Comparison of ENCODE assay signal across 10 cellular contexts in genomic region chr13:40651866-40652587, GRCh38. TPM values are rescaled to one million over a fixed set of nuclear protein-coding genes. Genes with fewer than 3 reads are reported as not detected.
A peak's percentile ranks its signal among the peaks of the same experiment; 100 is the strongest.
DNase-seq lines count a peak whose midpoint lies in the region; ATAC-seq lines count a peak whose summit lies in the region.
"Had no signal": no experiment of that assay in that cellular context is flagged by ENCODE, and none has a peak within 500 bp of the region (broad histone marks: within the 10 kb centered on the region; RNA-seq: fewer than 3 reads in every experiment).

No MANE protein-coding gene starts in this region.

- peak overlapping the region; percentile 79 for H3K4me3 Mint-ChIP-seq in stimulated activated naive CD8-positive, alpha-beta T cell treated with anti-CD3 and anti-CD28 coated beads, Interleukin-15, Interleukin-2, amounts not matched to agents 100 ng/mL and 50 ng/mL, for 24 hours
- H3K4me3 Mint-ChIP-seq in activated CD4-positive, alpha-beta memory T cell treated with anti-CD3 and anti-CD28 coated beads for 36 hours, result peak overlapping the region; percentile 70

- POLR2A ChIA-PET in activated CD4-positive, alpha-beta memory T cell treated with anti-CD3 and anti-CD28 coated beads for 36 hours (lab: Charles Lee), result interaction anchor here (0.5 to 3.1 kb wide), 4 partner anchors 12 to 715 kb away, joined by 3 to 39 read pairs (median 5); partner anchors contain the start of genes FOXO1 and WBP4

- H3K4me1 Mint-ChIP-seq in stimulated activated naive CD8-positive, alpha-beta T cell treated with anti-CD3 and anti-CD28 coated beads, Interleukin-15, Interleukin-2, amounts not matched to agents 100 ng/mL and 50 ng/mL, for 24 hours (ENCODE audit: low read depth), result peaks cover 100% of the 10 kb centered on the region
- H3K4me1 Mint-ChIP-seq in activated CD4-positive, alpha-beta memory T cell treated with anti-CD3 and anti-CD28 coated beads for 36 hours (ENCODE audit: low read depth), result peaks cover 92% of the 10 kb centered on the region

- H3K27ac Mint-ChIP-seq in stimulated activated naive CD8-positive, alpha-beta T cell treated with anti-CD3 and anti-CD28 coated beads, Interleukin-15, Interleukin-2, amounts not matched to agents 100 ng/mL and 50 ng/mL, for 24 hours, result peak overlapping the region; percentile 96
- H3K27ac Mint-ChIP-seq in activated CD4-positive, alpha-beta memory T cell treated with anti-CD3 and anti-CD28 coated beads for 36 hours, result peak overlapping the region; percentile 89

- DNase-seq in stimulated activated naive CD8-positive, alpha-beta T cell treated with anti-CD3 and anti-CD28 coated beads, Interleukin-15, Interleukin-2, amounts not matched to agents 100 U/mL and 50 U/mL, for 24 hours, result no peak
- DNase-seq in activated CD4-positive, alpha-beta memory T cell treated with anti-CD3 and anti-CD28 coated beads for 36 hours, result no peak
- DNase-seq in A172 (ENCODE audit: low spot score), result no peak
- DNase-seq in KG1 (lab: John Stamatoyannopoulos, UW), result no peak
- DNase-seq in stimulated activated CD4-positive, alpha-beta T cell treated with anti-CD3 and anti-CD28 coated beads, Interleukin-4, amount 100 ng/mL, for 1 hour, result no peak
- no peak for DNase-seq in NCI-H345 treated with DMSO at 0.1 percent for 48 hours (lab: John Stamatoyannopoulos, UW; ENCODE audit: unreplicated experiment)
- DNase-seq: Kasumi-1 had no signal

- ATAC-seq in stimulated activated naive CD8-positive, alpha-beta T cell treated with anti-CD3 and anti-CD28 coated beads, Interleukin-15, Interleukin-2, amounts not matched to agents 100 U/mL and 50 U/mL, for 24 hours, result no peak
- ATAC-seq in HG02884 (IDR thresholded peaks at IDR 0.05; ENCODE audit: unreplicated experiment), result peak; percentile 42
- ATAC-seq: activated CD4-positive, CD25-positive, alpha-beta regulatory T cell treated with anti-CD3 and anti-CD28 coated beads, Interleukin-2, amount 50 U/mL, for 24 hours had no signal

- no peaks in the 10 kb centered on the region for H3K27me3 Mint-ChIP-seq in stimulated activated naive CD8-positive, alpha-beta T cell treated with anti-CD3 and anti-CD28 coated beads, Interleukin-15, Interleukin-2, amounts not matched to agents 100 ng/mL and 50 ng/mL, for 24 hours
- no peaks in the 10 kb centered on the region for H3K27me3 Mint-ChIP-seq in activated CD4-positive, alpha-beta memory T cell treated with anti-CD3 and anti-CD28 coated beads for 36 hours

- no peaks in the 10 kb centered on the region for H3K9me3 Mint-ChIP-seq in stimulated activated naive CD8-positive, alpha-beta T cell treated with anti-CD3 and anti-CD28 coated beads, Interleukin-15, Interleukin-2, amounts not matched to agents 100 ng/mL and 50 ng/mL, for 24 hours
- no peaks in the 10 kb centered on the region for H3K9me3 Mint-ChIP-seq in activated CD4-positive, alpha-beta memory T cell treated with anti-CD3 and anti-CD28 coated beads for 36 hours

- intact Hi-C loops in activated CD4-positive, alpha-beta memory T cell treated with anti-CD3 and anti-CD28 coated beads for 36 hours (cut with micrococcal nuclease), result loop anchor here (2.0 kb wide), 3 partner anchors 31 to 55 kb away; no protein-coding TSS in a partner anchor

- H3K36me3 Mint-ChIP-seq in stimulated activated naive CD8-positive, alpha-beta T cell treated with anti-CD3 and anti-CD28 coated beads, Interleukin-15, Interleukin-2, amounts not matched to agents 100 ng/mL and 50 ng/mL, for 24 hours (ENCODE audit: low read depth), result peaks cover 22% of the 10 kb centered on the region
- H3K36me3 Mint-ChIP-seq in activated CD4-positive, alpha-beta memory T cell treated with anti-CD3 and anti-CD28 coated beads for 36 hours, result peaks cover 3% of the 10 kb centered on the region

- CTCF ChIA-PET in activated CD4-positive, alpha-beta memory T cell treated with anti-CD3 and anti-CD28 coated beads for 36 hours (lab: Charles Lee), result interaction anchor here (0.6 kb wide), 1 partner anchor 709 kb away, joined by 3 read pairs; no protein-coding TSS in a partner anchor

RNA-seq across cellular contexts. Expression of gene FOXO1, which starts 14.4 kb away (rescaled TPM):
- total RNA-seq in activated CD4-positive, alpha-beta memory T cell treated with anti-CD3 and anti-CD28 coated beads for 36 hours, result 10 to 100 TPM; 34.2 to 34.5 TPM
- total RNA-seq in A172 (2014; rRNA removed; shearing (Covaris generic)), result 1.1 and 2.3 TPM in 2 replicates

Comparison
In these comparisons a context has a peak if more than half of its experiments do, and no peak if none do; other contexts are left out.
1. RNA of gene FOXO1, which starts 14.4 kb away (total RNA-seq): 34.2 to 34.5 TPM in activated CD4-positive, alpha-beta memory T cell treated with anti-CD3 and anti-CD28 coated beads for 36 hours; 1.1 to 2.3 TPM in A172; every median in the first group is over 10 times any median in the second.